8 cellular contexts compared by ENCODE assay signal in the genomic region with DNA sequence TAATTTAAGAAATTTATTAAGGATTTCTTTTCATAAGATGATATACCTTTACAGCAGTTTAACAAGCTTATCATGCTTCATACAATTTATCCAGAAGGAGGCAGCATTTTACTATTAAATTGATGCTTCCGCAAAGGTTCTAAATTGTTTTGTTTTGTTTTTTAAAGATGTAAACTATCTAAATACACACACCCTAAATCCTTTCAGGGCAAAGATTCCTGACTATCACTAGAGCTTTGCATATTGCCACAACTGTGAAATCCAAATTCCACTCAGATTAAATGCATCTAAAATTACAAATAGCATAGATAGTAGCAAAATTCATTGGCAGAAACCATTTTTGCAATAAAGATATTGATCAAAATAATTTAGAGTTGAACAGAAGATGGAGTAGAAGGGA. TPM values are rescaled to one million over a fixed set of nuclear protein-coding genes. Genes with fewer than 3 reads are reported as not detected.
DNase-seq lines count a peak whose midpoint lies in the region; ATAC-seq and TF ChIP-seq lines count a peak whose summit lies in the region.

No MANE protein-coding gene starts in this region.

- CTCF ChIA-PET in PC-3 (lab: Charles Lee) (interaction anchor here (0.6 to 1.0 kb wide), 4 partner anchors 15 to 368 kb away, joined by 3 to 5 read pairs (median 3); no protein-coding TSS in a partner anchor), HEK293T (lab: Yijun Ruan, JAX) (interaction anchor here (1.0 kb wide), 1 partner anchor 41 kb away, joined by 3 read pairs; no protein-coding TSS in a partner anchor)

- no peak overlapping the region for H2AFZ ChIP-seq in PC-3 (ENCODE audit: low read length)

- intact Hi-C loops in PC-3 (cut with micrococcal nuclease), result loop anchor here (1.0 to 5.0 kb wide), 6 partner anchors 35 to 368 kb away; a partner anchor contains a TSS

- no peaks in the 10 kb centered on the region for H3K4me1 ChIP-seq in PC-3 (ENCODE audit: insufficient read depth, low read length)

- peak; percentile 58 for ATAC-seq in PC-3
- ATAC-seq in HG03460 (IDR thresholded peaks at IDR 0.05; ENCODE audit: unreplicated experiment), result no peak
- ATAC-seq in GM21576 (IDR thresholded peaks at IDR 0.05; ENCODE audit: unreplicated experiment), result no peak

- H3K9me2 ChIP-seq in PC-3 (replicated peaks; ENCODE audit: low read length), result no peaks in the 10 kb centered on the region

- TF ChIP-seq CTCF in PC-3 (conservative IDR thresholded peaks at IDR 0.05; ENCODE audit: low read depth, low read length), result peak; percentile 86

- no peaks in the 10 kb centered on the region for H4K20me1 ChIP-seq in PC-3 (ENCODE audit: low read length)

- peak; percentile 31 for DNase-seq in NCI-H2196 (lab: John Stamatoyannopoulos, UW; ENCODE audit: unreplicated experiment)
- no peak for DNase-seq in NCI-H2196 treated with DMSO at 0.1 percent for 48 hours (lab: John Stamatoyannopoulos, UW; ENCODE audit: unreplicated experiment)
- DNase-seq in PC-3, result peak; percentile 77
- peak; percentile 88 for DNase-seq in fibroblast of peridontal ligament (ENCODE audit: extremely low read depth)
- peak; percentile 36 for DNase-seq in stromal cell of bone marrow (ENCODE audit: low read depth)
- DNase-seq in HEK293T (ENCODE audit: extremely low spot score), result no peak

- H3K4me2 ChIP-seq in PC-3 (ENCODE audit: low read length), result no peak overlapping the region

- H3F3A ChIP-seq in PC-3 (ENCODE audit: low read length, unreplicated experiment), result no peaks in the 10 kb centered on the region

- H3K79me2 ChIP-seq in PC-3 (ENCODE audit: low read length), result no peaks in the 10 kb centered on the region

- no peaks in the 10 kb centered on the region for H3K9me3 ChIP-seq in PC-3 (ENCODE audit: low read length)

- H3K36me3 ChIP-seq in PC-3 (ENCODE audit: low read depth, low read length), result no peaks in the 10 kb centered on the region

- no TSS peak for BruUV-seq in PC-3 (replicated peaks; lab: Mats Ljungman, UMichigan)

- POLR2A ChIA-PET in PC-3 (lab: Charles Lee; ENCODE audit: unreplicated experiment), result no interaction called here
- POLR2A ChIA-PET in HEK293T (lab: Yijun Ruan, JAX), result no interaction called here

- H3K9ac ChIP-seq in PC-3 (ENCODE audit: low read length), result no peak overlapping the region

- no peaks in the 10 kb centered on the region for H3K27me3 ChIP-seq in PC-3 (ENCODE audit: low read length)

- H3K27ac ChIP-seq in PC-3 (ENCODE audit: low read length), result no peak overlapping the region

- H3K4me3 ChIP-seq in PC-3 (ENCODE audit: low read length), result no peak overlapping the region

TF ChIP-seq in HEK293T, 16 proteins besides CTCF, POLR2A, EP300 and RAD21:
- TF ChIP-seq HDGF (IDR thresholded peaks at IDR 0.05; ENCODE audit: borderline replicate concordance) (no peak), LEF1 (IDR thresholded peaks at IDR 0.05; ENCODE audit: borderline replicate concordance) (no peak), CTBP1 (IDR thresholded peaks at IDR 0.05; ENCODE audit: borderline replicate concordance) (no peak), ARNT (IDR thresholded peaks at IDR 0.05) (no peak), SUZ12 (IDR thresholded peaks at IDR 0.05) (no peak), SP1 (IDR thresholded peaks at IDR 0.05) (no peak), FOXK2 (IDR thresholded peaks at IDR 0.05) (no peak), FOXM1 (IDR thresholded peaks at IDR 0.05; ENCODE audit: borderline replicate concordance) (no peak), FOXA1 (IDR thresholded peaks at IDR 0.05) (no peak), NFRKB (IDR thresholded peaks at IDR 0.05) (no peak), ELF4 (IDR thresholded peaks at IDR 0.05) (no peak), BHLHE40 (IDR thresholded peaks at IDR 0.05; ENCODE audit: borderline replicate concordance) (no peak), TARDBP (IDR thresholded peaks at IDR 0.05) (no peak), ZNF384 (IDR thresholded peaks at IDR 0.05) (no peak), L3MBTL2 (conservative IDR thresholded peaks at IDR 0.05) (no peak)
- TF ChIP-seq, protein P1, sequence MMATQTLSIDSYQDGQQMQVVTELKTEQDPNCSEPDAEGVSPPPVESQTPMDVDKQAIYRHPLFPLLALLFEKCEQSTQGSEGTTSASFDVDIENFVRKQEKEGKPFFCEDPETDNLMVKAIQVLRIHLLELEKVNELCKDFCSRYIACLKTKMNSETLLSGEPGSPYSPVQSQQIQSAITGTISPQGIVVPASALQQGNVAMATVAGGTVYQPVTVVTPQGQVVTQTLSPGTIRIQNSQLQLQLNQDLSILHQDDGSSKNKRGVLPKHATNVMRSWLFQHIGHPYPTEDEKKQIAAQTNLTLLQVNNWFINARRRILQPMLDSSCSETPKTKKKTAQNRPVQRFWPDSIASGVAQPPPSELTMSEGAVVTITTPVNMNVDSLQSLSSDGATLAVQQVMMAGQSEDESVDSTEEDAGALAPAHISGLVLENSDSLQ (IDR thresholded peaks at IDR 0.05), result no peak

RNA-seq across cellular contexts. Expression of a gene that starts 44.5 kb away (rescaled TPM):
- 172 and 231 TPM in 2 replicates for total RNA-seq in PC-3 (2014; rRNA removed)

Comparison
In these comparisons a context has a peak if more than half of its experiments do, and no peak if none do; other contexts are left out.
1. DNase-seq: peak in NCI-H2196 (single experiment), PC-3 (single experiment), fibroblast of peridontal ligament (single experiment) and stromal cell of bone marrow (single experiment); none in NCI-H2196 treated with DMSO at 0.1 percent for 48 hours (single experiment) and HEK293T (single experiment).